ENCODE assay signal across 1 cellular context in genomic region chr15:90209591-90209990, GRCh38.
TF ChIP-seq lines count a peak whose summit lies in the region.

No MANE protein-coding gene starts in this region.

TF ChIP-seq in GM12878, 131 proteins besides CTCF, POLR2A, EP300 and RAD21 (continued from another document):
- TF ChIP-seq NFIC (IDR thresholded peaks at IDR 0.05; ENCODE audit: low read depth, low read length) (peak; percentile 70; the same call in 1 of the 2 replicates), EGR1 (IDR thresholded peaks at IDR 0.05; ENCODE audit: borderline replicate concordance in 1 of 2, low read depth in 2 of 2, low read length in 2 of 2) (no peak), BCL11A (IDR thresholded peaks at IDR 0.05; ENCODE audit: low read depth, low read length) (peak; percentile 64; the same call in 1 of the 2 replicates), FOS (IDR thresholded peaks at IDR 0.05; ENCODE audit: borderline replicate concordance, extremely low read depth, insufficient read length) (no peak), BHLHE40 (IDR thresholded peaks at IDR 0.05; ENCODE audit: borderline replicate concordance in 1 of 2, low read depth in 2 of 2, low read length in 1 of 2) (no peak), GABPA (IDR thresholded peaks at IDR 0.05; ENCODE audit: low read depth) (no peak), SMC3 (IDR thresholded peaks at IDR 0.05; ENCODE audit: borderline replicate concordance, low read length) (no peak), ZBED1 (IDR thresholded peaks at IDR 0.05; ENCODE audit: borderline replicate concordance) (no peak), SRF (IDR thresholded peaks at IDR 0.05; ENCODE audit: low read depth in 2 of 2, low read length in 2 of 2) (no peak), PAX5 (IDR thresholded peaks at IDR 0.05; ENCODE audit: borderline replicate concordance, low read depth, low read length) (no peak), ZNF217 (IDR thresholded peaks at IDR 0.05) (no peak), RUNX3 (IDR thresholded peaks at IDR 0.05; ENCODE audit: low read length) (peak; percentile 73), BMI1 (IDR thresholded peaks at IDR 0.05; ENCODE audit: borderline replicate concordance) (no peak), NR2C1 (IDR thresholded peaks at IDR 0.05) (no peak), MTA2 (IDR thresholded peaks at IDR 0.05; ENCODE audit: low read depth) (no peak), JUNB (IDR thresholded peaks at IDR 0.05) (peak; percentile 90), HDAC2 (IDR thresholded peaks at IDR 0.05) (no peak), NBN (IDR thresholded peaks at IDR 0.05) (peak; percentile 58; the same call in 1 of the 2 replicates), ESRRA (IDR thresholded peaks at IDR 0.05; ENCODE audit: low read length) (no peak), KDM1A (IDR thresholded peaks at IDR 0.05; ENCODE audit: borderline replicate concordance) (no peak), JUND (IDR thresholded peaks at IDR 0.05; ENCODE audit: low read depth, low read length) (no peak)
- TF ChIP-seq, protein P1, sequence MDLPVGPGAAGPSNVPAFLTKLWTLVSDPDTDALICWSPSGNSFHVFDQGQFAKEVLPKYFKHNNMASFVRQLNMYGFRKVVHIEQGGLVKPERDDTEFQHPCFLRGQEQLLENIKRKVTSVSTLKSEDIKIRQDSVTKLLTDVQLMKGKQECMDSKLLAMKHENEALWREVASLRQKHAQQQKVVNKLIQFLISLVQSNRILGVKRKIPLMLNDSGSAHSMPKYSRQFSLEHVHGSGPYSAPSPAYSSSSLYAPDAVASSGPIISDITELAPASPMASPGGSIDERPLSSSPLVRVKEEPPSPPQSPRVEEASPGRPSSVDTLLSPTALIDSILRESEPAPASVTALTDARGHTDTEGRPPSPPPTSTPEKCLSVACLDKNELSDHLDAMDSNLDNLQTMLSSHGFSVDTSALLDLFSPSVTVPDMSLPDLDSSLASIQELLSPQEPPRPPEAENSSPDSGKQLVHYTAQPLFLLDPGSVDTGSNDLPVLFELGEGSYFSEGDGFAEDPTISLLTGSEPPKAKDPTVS (IDR thresholded peaks at IDR 0.05; ENCODE audit: low read depth, low read length), result no peak
